ENCODE assay signal across 1 cellular context in the genomic region with DNA sequence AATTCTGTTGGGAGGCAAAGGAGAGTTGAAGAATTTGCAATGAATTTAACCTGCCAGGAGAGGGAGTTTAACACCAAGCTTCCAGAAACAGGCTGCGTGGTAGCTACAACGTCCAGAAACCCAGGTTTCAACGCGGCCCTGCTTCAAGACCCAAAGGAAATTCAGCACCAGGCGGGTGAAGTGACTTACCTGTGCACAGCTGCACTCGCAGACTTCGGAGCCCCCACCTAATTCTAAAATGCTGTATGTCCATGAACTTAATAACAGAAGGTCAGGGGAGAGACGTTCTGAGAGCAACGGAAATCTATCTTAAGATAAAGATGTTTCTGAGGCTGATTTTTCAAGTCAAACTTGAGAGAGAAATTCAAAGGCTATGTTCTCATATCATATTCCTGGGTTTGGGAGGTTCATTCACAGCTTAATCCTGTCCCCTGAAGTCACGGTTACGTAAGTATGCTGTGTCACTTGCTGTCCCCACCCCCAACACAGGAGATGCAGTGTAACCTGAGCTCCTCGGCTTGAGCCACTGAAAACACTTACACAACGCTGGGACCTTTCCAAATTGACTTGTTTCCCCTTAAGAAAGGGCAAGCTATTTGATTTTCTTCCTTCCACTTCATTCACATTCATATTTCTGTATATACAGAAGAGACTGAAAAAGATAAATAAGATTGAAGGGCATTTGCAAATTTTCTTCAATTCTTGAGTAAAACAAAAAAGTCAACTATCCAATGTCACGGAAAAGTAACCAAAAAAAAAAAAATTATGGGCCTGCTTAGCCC.
A peak's percentile ranks its signal among the peaks of the same experiment; 100 is the strongest.
TF ChIP-seq lines count a peak whose summit lies in the region.

No MANE protein-coding gene starts in this region.

TF ChIP-seq in A549, 52 proteins besides CTCF, POLR2A, EP300 and RAD21 (continued from another document):
- TF ChIP-seq RNF2 (IDR thresholded peaks at IDR 0.05; ENCODE audit: borderline replicate concordance, low read depth): no peak
- no peak for TF ChIP-seq ATOH8 (CRISPR knock-in tag; IDR thresholded peaks at IDR 0.05; ENCODE audit: low read depth)
- 0 out of 2 replicates have a peak, but pooled peaks have one; percentile 26 for TF ChIP-seq HES2 (IDR thresholded peaks at IDR 0.05)
- no peak for TF ChIP-seq HOXB13 (CRISPR knock-in tag; IDR thresholded peaks at IDR 0.05; ENCODE audit: low read depth)
- no peak for TF ChIP-seq MAZ (IDR thresholded peaks at IDR 0.05; ENCODE audit: borderline replicate concordance, low read depth, low read length)
- TF ChIP-seq CEBPB (IDR thresholded peaks at IDR 0.05): peak; percentile 88 to 93
- TF ChIP-seq USF2 (IDR thresholded peaks at IDR 0.05): no peak
- TF ChIP-seq CHD4 (IDR thresholded peaks at IDR 0.05; ENCODE audit: borderline replicate concordance): no peak
- TF ChIP-seq NFE2L2 (conservative IDR thresholded peaks at IDR 0.05; ENCODE audit: low read length): peak; percentile 73
- no peak for TF ChIP-seq REST (IDR thresholded peaks at IDR 0.05)
- TF ChIP-seq CHD2 (IDR thresholded peaks at IDR 0.05; ENCODE audit: low read length, partially characterized antibody): peak; percentile 51
- TF ChIP-seq NR3C1 (IDR thresholded peaks at IDR 0.05): no peak
- TF ChIP-seq FOSL2 (IDR thresholded peaks at IDR 0.05): no peak
- peak; percentile 41 for TF ChIP-seq FOSL2 (CRISPR knock-in tag; IDR thresholded peaks at IDR 0.05)
